ENCODE assay signal across 22 cellular contexts in genomic region chr5:143037708-143038107, GRCh38.
DNase-seq lines count a peak whose midpoint lies in the region; ATAC-seq and TF ChIP-seq lines count a peak whose summit lies in the region.
"Had no signal": no experiment of that assay in that cellular context is flagged by ENCODE, and none has a peak within 500 bp of the region (broad histone marks: within the 10 kb centered on the region; RNA-seq: fewer than 3 reads in every experiment).

No MANE protein-coding gene starts in this region.

- H3K36me3 ChIP-seq in CD8-positive, alpha-beta memory T cell (ENCODE audit: insufficient read depth, low read length), result no peaks in the 10 kb centered on the region
- H3K36me3 ChIP-seq in iPS-18a (ENCODE audit: control insufficient read depth, low read depth, low read length), result no peaks in the 10 kb centered on the region
- H3K36me3 ChIP-seq: HAP-1 had no signal

- peaks cover 15 to 23% (median 16%) of the 10 kb centered on the region in 3 donors for H3K4me1 Mint-ChIP-seq in CD8-positive, alpha-beta memory T cell
- H3K4me1 Mint-ChIP-seq in H9, result peaks cover 49 to 56% of the 10 kb centered on the region in 2 experiments
- H3K4me1 Mint-ChIP-seq in WTC11, result peaks cover 66% of the 10 kb centered on the region
- H3K4me1 Mint-ChIP-seq in stimulated activated naive B cell treated with anti-CD40 and anti-IgM and Interleukin-4, amounts not matched to agents 10 μg/mL and 1 μg/mL and 100 μg/mL, for 72 hours, result peaks cover 13 to 43% of the 10 kb centered on the region in 2 donors

- H3K9me3 Mint-ChIP-seq in CD8-positive, alpha-beta memory T cell, result no peaks in the 10 kb centered on the region
- H3K9me3 Mint-ChIP-seq in H9 (no peaks in the 10 kb centered on the region), WTC11 (peaks cover 2% of the 10 kb centered on the region; the same call in 1 of the 2 replicates)
- H3K9me3 Mint-ChIP-seq in stimulated activated naive B cell treated with anti-CD40 and anti-IgM and Interleukin-4, amounts not matched to agents 10 μg/mL and 1 μg/mL and 100 μg/mL, for 72 hours, result no peaks in the 10 kb centered on the region
- H3K9me3 Mint-ChIP-seq: nephron had no signal

- no peaks in the 10 kb centered on the region for H4K20me1 ChIP-seq in H9 (ENCODE audit: control insufficient read depth, insufficient read depth, insufficient read length)

- H3K23me2 ChIP-seq in H9 (ENCODE audit: insufficient read length, low read depth, low read length, poor library complexity, severe bottlenecking), result no peaks in the 10 kb centered on the region

- ATAC-seq in WTC11, result no peak
- ATAC-seq in stimulated activated naive B cell treated with anti-CD40 and anti-IgM and Interleukin-4, amounts not matched to agents 10 μg/mL and 1 μg/mL and 100 μg/mL, for 72 hours (replicated peaks), result no peak
- ATAC-seq: activated CD8-positive, alpha-beta memory T cell treated with anti-CD3 and anti-CD28 coated beads, Interleukin-2, amount 10 ng/mL, durations not matched to agents 7 days and 5 days; K562; left lobe of liver; sciatic nerve had no signal

- no peak overlapping the region for H2AK5ac ChIP-seq in H9 (ENCODE audit: insufficient read length, low read length)

- no peak overlapping the region for H3K9ac ChIP-seq in H9 (ENCODE audit: extremely low read depth, insufficient read length, low read length)
- H3K9ac ChIP-seq in iPS-18a (ENCODE audit: low read length), result no peak overlapping the region

- H2BK15ac ChIP-seq in H9 (ENCODE audit: low read depth, low read length), result no peak overlapping the region

- H4K8ac ChIP-seq in H9 (replicated peaks; ENCODE audit: insufficient read length, low read depth, low read length), result no peak overlapping the region

- H4K91ac ChIP-seq in H9 (ENCODE audit: insufficient read length, low read depth, low read length), result no peak overlapping the region

- H3K56ac ChIP-seq in H9 (ENCODE audit: insufficient read length, low read depth, low read length), result no peak overlapping the region

- H2AFZ ChIP-seq in H9 (ENCODE audit: low read length), result no peak overlapping the region

- H3K4ac ChIP-seq in H9 (ENCODE audit: low read depth, low read length), result no peak overlapping the region

- POLR2A ChIA-PET in CD8-positive, alpha-beta memory T cell (lab: Charles Lee), result no interaction called here
- POLR2A ChIA-PET in WTC11 (lab: Charles Lee), result no interaction called here

- H3K4me1 ChIP-seq in CD8-positive, alpha-beta memory T cell (ENCODE audit: insufficient read depth, low read length), result no peaks in the 10 kb centered on the region
- peaks cover 5% of the 10 kb centered on the region; the same call in 1 of the 2 replicates for H3K4me1 ChIP-seq in H9 (ENCODE audit: insufficient read depth, low read length)
- peaks cover 37% of the 10 kb centered on the region for H3K4me1 ChIP-seq in iPS-18a (ENCODE audit: control insufficient read depth, low read depth, low read length)

- no peak overlapping the region for H3K14ac ChIP-seq in H9 (ENCODE audit: insufficient read depth, low read length)

- H3K79me1 ChIP-seq in H9 (ENCODE audit: insufficient read depth, low read depth, low read length, poor library complexity, severe bottlenecking), result no peaks in the 10 kb centered on the region

- H3K4me3 Mint-ChIP-seq in CD8-positive, alpha-beta memory T cell, result peak overlapping the region in 1 of 7 donors; percentile 5
- H3K4me3 Mint-ChIP-seq in H9, result no peak overlapping the region; a peak in 1 of 5 replicates
- no peak overlapping the region for H3K4me3 Mint-ChIP-seq in WTC11
- no peak overlapping the region for H3K4me3 Mint-ChIP-seq in stimulated activated naive B cell treated with anti-CD40 and anti-IgM and Interleukin-4, amounts not matched to agents 10 μg/mL and 1 μg/mL and 100 μg/mL, for 72 hours
- H3K4me3 Mint-ChIP-seq: activated CD8-positive, alpha-beta memory T cell treated with anti-CD3 and anti-CD28 coated beads, Interleukin-2, amount 10 ng/mL, durations not matched to agents 7 days and 5 days; nephron had no signal

- WGBS in H9 (ENCODE audit: extremely low coverage, insufficient read length, low lambda C conversion rate), result no CpG with 5 or more reads among the region's 1 CpG

- no peak for DNase-seq in CD8-positive, alpha-beta memory T cell
- no peak for DNase-seq in H9
- DNase-seq in WTC11 (ENCODE audit: low spot score), result no peak
- DNase-seq in AG08396 (ENCODE audit: low spot score), result no peak
- no peak for DNase-seq in NCI-H345 (lab: John Stamatoyannopoulos, UW)
- no peak for DNase-seq in stimulated activated naive B cell treated with anti-CD40 and anti-IgM and Interleukin-4, amounts not matched to agents 10 μg/mL and 1 μg/mL and 100 μg/mL, for 72 hours
- DNase-seq: activated CD8-positive, alpha-beta memory T cell treated with anti-CD3 and anti-CD28 coated beads, Interleukin-2, amount 10 ng/mL, durations not matched to agents 7 days and 5 days; activated effector memory CD4-positive, alpha-beta T cell treated with Interleukin-2 at 50 U/mL for 16 hours; amniotic stem cell; cortex of kidney; head of caudate nucleus; midbrain; NCI-H226; OCI-M1; SHP77; substantia nigra had no signal

- H3K27me3 ChIP-seq in CD8-positive, alpha-beta memory T cell (ENCODE audit: insufficient read depth, low read length, poor library complexity, severe bottlenecking), result no peaks in the 10 kb centered on the region
- no peaks in the 10 kb centered on the region for H3K27me3 ChIP-seq in H9 (ENCODE audit: insufficient read depth, low read length)
- H3K27me3 ChIP-seq in iPS-18a (ENCODE audit: control insufficient read depth, insufficient read depth, low read length), result no peaks in the 10 kb centered on the region

- CTCF ChIA-PET in CD8-positive, alpha-beta memory T cell (lab: Charles Lee), result no interaction called here
- CTCF ChIA-PET in WTC11 (lab: Charles Lee), result interaction anchor here (1.0 to 1.4 kb wide), 4 partner anchors 14 to 284 kb away, joined by 3 to 4 read pairs (median 3); no protein-coding TSS in a partner anchor

- no peak overlapping the region for H2BK12ac ChIP-seq in H9 (ENCODE audit: insufficient read length, low read depth, low read length)

- no peak overlapping the region for H3T11ph ChIP-seq in H9 (ENCODE audit: low read length)

- TF ChIP-seq CTCF in H9 (conservative IDR thresholded peaks at IDR 0.05) (no peak), WTC11 (IDR thresholded peaks at IDR 0.05) (no peak)

- H3K9me3 ChIP-seq in CD8-positive, alpha-beta memory T cell (ENCODE audit: low read length), result no peaks in the 10 kb centered on the region
- H3K9me3 ChIP-seq in H9 (ENCODE audit: control insufficient read depth, low read depth, low read length) (no peaks in the 10 kb centered on the region), iPS-18a (ENCODE audit: control insufficient read depth, low read depth, low read length) (no peaks in the 10 kb centered on the region)
- H3K9me3 ChIP-seq: HAP-1 had no signal

- no peak overlapping the region for H2BK20ac ChIP-seq in H9 (ENCODE audit: low read depth, low read length, poor library complexity, severe bottlenecking)

- peaks cover 21 to 63% (median 31%) of the 10 kb centered on the region in 3 donors for H3K36me3 Mint-ChIP-seq in CD8-positive, alpha-beta memory T cell
- H3K36me3 Mint-ChIP-seq in H9 (ENCODE audit: insufficient read depth in 1 of 3, low read depth in 3 of 3) (peaks cover 0 to 7% (median 4%) of the 10 kb centered on the region in 3 experiments; a peak in 6 of 7 replicates), WTC11 (peaks cover 4% of the 10 kb centered on the region)
- peaks cover 0 to 3% of the 10 kb centered on the region in 2 donors for H3K36me3 Mint-ChIP-seq in stimulated activated naive B cell treated with anti-CD40 and anti-IgM and Interleukin-4, amounts not matched to agents 10 μg/mL and 1 μg/mL and 100 μg/mL, for 72 hours

- no peak overlapping the region for H4K5ac ChIP-seq in H9 (ENCODE audit: insufficient read length, low read depth, low read length)

- H3K79me2 ChIP-seq in H9 (ENCODE audit: insufficient read depth, low read length), result no peaks in the 10 kb centered on the region

- no peak overlapping the region for H3K4me3 ChIP-seq in CD8-positive, alpha-beta memory T cell (ENCODE audit: low read length)
- H3K4me3 ChIP-seq in iPS-18a (ENCODE audit: low read length), result no peak overlapping the region
- H3K4me3 ChIP-seq: HAP-1, K562 had no signal

- peaks cover 0 to 1% of the 10 kb centered on the region in 2 donors for H3K27me3 Mint-ChIP-seq in CD8-positive, alpha-beta memory T cell
- H3K27me3 Mint-ChIP-seq in H9 (ENCODE audit: low read depth) (no peaks in the 10 kb centered on the region), WTC11 (ENCODE audit: low read depth) (no peaks in the 10 kb centered on the region)
- no peaks in the 10 kb centered on the region for H3K27me3 Mint-ChIP-seq in stimulated activated naive B cell treated with anti-CD40 and anti-IgM and Interleukin-4, amounts not matched to agents 10 μg/mL and 1 μg/mL and 100 μg/mL, for 72 hours
- H3K27me3 Mint-ChIP-seq: activated CD8-positive, alpha-beta memory T cell treated with anti-CD3 and anti-CD28 coated beads, Interleukin-2, amount 10 ng/mL, durations not matched to agents 7 days and 5 days had no signal

- no peak overlapping the region for H3K27ac ChIP-seq in CD8-positive, alpha-beta memory T cell (ENCODE audit: low read depth, low read length)
- H3K27ac ChIP-seq in H9 (ENCODE audit: insufficient read length, low read depth, low read length), result no peak overlapping the region
- H3K27ac ChIP-seq in iPS-18a (ENCODE audit: low read length), result peak overlapping the region; percentile 14

- H3K18ac ChIP-seq in H9 (ENCODE audit: insufficient read length, low read depth, low read length), result no peak overlapping the region

- H3K27ac Mint-ChIP-seq in CD8-positive, alpha-beta memory T cell, result peak overlapping the region in 5 of 8 donors; percentile 21 to 55 (median 35)
- H3K27ac Mint-ChIP-seq in H9 (peak overlapping the region in 2 of 3 experiments; percentile 82 to 83; a peak in 5 of 7 replicates), WTC11 (peak overlapping the region; percentile 95)
- no peak overlapping the region for H3K27ac Mint-ChIP-seq in stimulated activated naive B cell treated with anti-CD40 and anti-IgM and Interleukin-4, amounts not matched to agents 10 μg/mL and 1 μg/mL and 100 μg/mL, for 72 hours
- H3K27ac Mint-ChIP-seq: activated CD8-positive, alpha-beta memory T cell treated with anti-CD3 and anti-CD28 coated beads, Interleukin-2, amount 10 ng/mL, durations not matched to agents 7 days and 5 days had no signal

- no peak overlapping the region for H2BK5ac ChIP-seq in H9 (ENCODE audit: insufficient read length, low read length)

- no peak overlapping the region for H3K23ac ChIP-seq in H9 (ENCODE audit: insufficient read length, low read depth, low read length)

- H3K4me2 ChIP-seq in H9 (ENCODE audit: insufficient read depth, insufficient read length, low read length), result no peak overlapping the region

- H2BK120ac ChIP-seq in H9 (ENCODE audit: low read depth, low read length, poor library complexity, severe bottlenecking), result no peak overlapping the region

TF ChIP-seq in WTC11, 78 proteins besides CTCF, POLR2A, EP300 and RAD21 (continues in another document):
- no peak for TF ChIP-seq NR2C2 (CRISPR knock-in tag; IDR thresholded peaks at IDR 0.05)
- TF ChIP-seq SP1 (CRISPR knock-in tag; conservative IDR thresholded peaks at IDR 0.05), result no peak
